In genomic region chr1:97920275-97920831, GRCh38 we compare ENCODE assay signal across 8 cellular contexts. TPM values are rescaled to one million over a fixed set of nuclear protein-coding genes. Genes with fewer than 3 reads are reported as not detected.
DNase-seq lines count a peak whose midpoint lies in the region; ATAC-seq and TF ChIP-seq lines count a peak whose summit lies in the region.

No MANE protein-coding gene starts in this region.

- H3K4me1 Mint-ChIP-seq in Calu3 (ENCODE audit: low read depth, unreplicated experiment): peaks cover 20% of the 10 kb centered on the region

- no peaks in the 10 kb centered on the region for H3K9me3 ChIP-seq in breast epithelium

- no peaks in the 10 kb centered on the region for H3K27me3 ChIP-seq in breast epithelium

- no peaks in the 10 kb centered on the region for H3K27me3 Mint-ChIP-seq in Calu3 (ENCODE audit: unreplicated experiment)

- no peak for TF ChIP-seq POLR2A in breast epithelium (IDR thresholded peaks at IDR 0.05)

- H3K9me3 Mint-ChIP-seq in Calu3 (ENCODE audit: low read depth, unreplicated experiment): no peaks in the 10 kb centered on the region

- CTCF ChIA-PET in Calu3 (lab: Charles Lee): interaction anchor here (0.6 to 1.7 kb wide), 2 partner anchors 8 to 13 kb away, joined by 3 to 4 read pairs; no protein-coding TSS in a partner anchor

- ATAC-seq in GM21717 (IDR thresholded peaks at IDR 0.05; ENCODE audit: unreplicated experiment) (peak; percentile 36), left lobe of liver (peak; percentile 53), HG02870 (IDR thresholded peaks at IDR 0.05; ENCODE audit: unreplicated experiment) (no peak)

- intact Hi-C loops in Calu3 (cut with micrococcal nuclease; ENCODE audit: unreplicated experiment): no loop called here
- intact Hi-C loops in breast epithelium (cut with DNase I; ENCODE audit: low total_unique reads): no loop called here

- H3K36me3 ChIP-seq in breast epithelium: no peaks in the 10 kb centered on the region

- peak overlapping the region; percentile 95 to 96 for H3K27ac ChIP-seq in breast epithelium

- DNase-seq in Calu3 (no peak), NCI-H69 (lab: John Stamatoyannopoulos, UW) (peak; percentile 81), breast epithelium (ENCODE audit: low spot score in 2 of 2) (no peak), left lobe of liver (ENCODE audit: low spot score) (no peak), superior temporal gyrus (ENCODE audit: extremely low spot score) (peak; percentile 67), NCI-H146 (lab: John Stamatoyannopoulos, UW) (no peak)

- BruUV-seq in Calu3 (replicated peaks; lab: Mats Ljungman, UMichigan): no TSS peak

- TF ChIP-seq CTCF in Calu3 (IDR thresholded peaks at IDR 0.05; ENCODE audit: unreplicated experiment): no peak
- no peak for TF ChIP-seq CTCF in breast epithelium (IDR thresholded peaks at IDR 0.05)

- H3K4me1 ChIP-seq in breast epithelium: no peaks in the 10 kb centered on the region

- peak overlapping the region; percentile 92 for H3K4me3 Mint-ChIP-seq in Calu3 (ENCODE audit: low read depth, unreplicated experiment)

- H3K36me3 Mint-ChIP-seq in Calu3 (ENCODE audit: insufficient read depth, unreplicated experiment): peaks cover 24% of the 10 kb centered on the region

- peak overlapping the region; percentile 77 to 97 (median 95) for H3K4me3 ChIP-seq in breast epithelium

- H3K27ac Mint-ChIP-seq in Calu3 (ENCODE audit: unreplicated experiment): peak overlapping the region; percentile 57

RNA-seq across cellular contexts. Expression of gene DPYD, which starts 0.5 kb away (rescaled TPM):
- total RNA-seq in Calu3 (2022): 15.6 and 18.8 TPM in 2 replicates
- total RNA-seq in breast epithelium: 10 to 100 TPM; 56.4 to 95.1 (median 58.1) TPM
- 43.3 TPM for total RNA-seq in left lobe of liver

Comparison
In these comparisons a context has a peak if more than half of its experiments do, and no peak if none do; other contexts are left out.
1. DNase-seq: peak in NCI-H69 (single experiment) and superior temporal gyrus (single experiment); none in Calu3 (single experiment), breast epithelium (0 of 2), left lobe of liver (single experiment) and NCI-H146 (single experiment).